18 cellular contexts compared by ENCODE assay signal in the genomic region with DNA sequence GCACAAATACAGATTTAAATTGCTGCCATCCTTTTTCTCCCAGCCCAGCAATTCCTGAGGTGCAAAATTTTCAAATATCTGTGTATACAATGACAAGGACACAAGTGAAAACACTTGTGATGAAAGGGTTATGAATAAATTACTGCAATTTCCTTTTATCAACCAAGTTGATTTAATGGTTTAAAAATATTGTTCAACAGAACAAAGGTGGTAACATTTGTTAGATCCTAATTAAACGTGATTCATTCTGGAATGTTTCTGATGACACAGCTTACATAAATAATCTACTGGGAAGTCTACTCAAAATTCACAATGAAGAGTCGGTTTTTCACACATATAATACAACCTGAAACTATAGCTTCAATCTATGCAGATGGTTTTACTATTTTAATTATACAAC. TPM values are rescaled to one million over a fixed set of nuclear protein-coding genes. Genes with fewer than 3 reads are reported as not detected.
DNase-seq lines count a peak whose midpoint lies in the region; ATAC-seq and TF ChIP-seq lines count a peak whose summit lies in the region.
"Had no signal": no experiment of that assay in that cellular context is flagged by ENCODE, and none has a peak within 500 bp of the region (broad histone marks: within the 10 kb centered on the region; RNA-seq: fewer than 3 reads in every experiment).

No MANE protein-coding gene starts in this region.

- no peak overlapping the region for H3K9ac ChIP-seq in Karpas-422 (ENCODE audit: low read length)
- H3K9ac ChIP-seq: neural progenitor cell had no signal

- H3K4me3 ChIP-seq in body of pancreas (no peak overlapping the region), right lobe of liver (no peak overlapping the region), Karpas-422 (ENCODE audit: low read length) (no peak overlapping the region)
- H3K4me3 ChIP-seq in naive thymus-derived CD4-positive, alpha-beta T cell (ENCODE audit: low read length), result no peak overlapping the region
- H3K4me3 ChIP-seq: heart left ventricle, neural progenitor cell, SJCRH30 had no signal

- TF ChIP-seq CTCF in body of pancreas (IDR thresholded peaks at IDR 0.05) (no peak), right lobe of liver (IDR thresholded peaks at IDR 0.05) (no peak)

- no peak overlapping the region for H3K4me2 ChIP-seq in Karpas-422 (ENCODE audit: low read depth, low read length, poor library complexity, severe bottlenecking)

- H3K4me1 Mint-ChIP-seq in naive thymus-derived CD4-positive, alpha-beta T cell, result peaks cover 19 to 58% (median 25%) of the 10 kb centered on the region in 7 donors

- H3K27me3 ChIP-seq in body of pancreas, result no peaks in the 10 kb centered on the region
- H3K27me3 ChIP-seq in right lobe of liver, result no peaks in the 10 kb centered on the region
- no peaks in the 10 kb centered on the region for H3K27me3 ChIP-seq in naive thymus-derived CD4-positive, alpha-beta T cell (ENCODE audit: control insufficient read depth in 2 of 2, insufficient read depth in 2 of 2, low read length in 2 of 2)
- H3K27me3 ChIP-seq in Karpas-422 (ENCODE audit: low read length), result no peaks in the 10 kb centered on the region
- H3K27me3 ChIP-seq: dorsolateral prefrontal cortex, heart left ventricle, neural progenitor cell, SJCRH30 had no signal

- no peak for TF ChIP-seq POLR2A in body of pancreas (IDR thresholded peaks at IDR 0.05)
- no peak for TF ChIP-seq POLR2A in right lobe of liver (IDR thresholded peaks at IDR 0.05)

- H3K9me3 ChIP-seq in body of pancreas, result no peaks in the 10 kb centered on the region
- H3K9me3 ChIP-seq in right lobe of liver, result no peaks in the 10 kb centered on the region
- H3K9me3 ChIP-seq in naive thymus-derived CD4-positive, alpha-beta T cell (ENCODE audit: control insufficient read depth in 2 of 3, low read length in 3 of 3), result no peaks in the 10 kb centered on the region
- H3K9me3 ChIP-seq in Karpas-422 (ENCODE audit: low read length), result no peaks in the 10 kb centered on the region
- H3K9me3 ChIP-seq: heart left ventricle, SJCRH30 had no signal

- H3K36me3 ChIP-seq in body of pancreas (replicated peaks in 1 of 2; ENCODE audit: insufficient read depth in 1 of 2, low read depth in 2 of 2) (no peaks in the 10 kb centered on the region), right lobe of liver (no peaks in the 10 kb centered on the region), Karpas-422 (ENCODE audit: insufficient read depth, low read length) (no peaks in the 10 kb centered on the region)
- H3K36me3 ChIP-seq in naive thymus-derived CD4-positive, alpha-beta T cell (ENCODE audit: control insufficient read depth in 2 of 3, insufficient read depth in 3 of 3, low read length in 3 of 3), result no peaks in the 10 kb centered on the region
- H3K36me3 ChIP-seq: heart left ventricle, neural progenitor cell had no signal

- no peak for ATAC-seq in body of pancreas
- ATAC-seq in right lobe of liver, result no peak
- no peak for ATAC-seq in esophagus mucosa
- ATAC-seq in naive thymus-derived CD4-positive, alpha-beta T cell, result no peak
- ATAC-seq: heart left ventricle; stimulated activated naive CD8-positive, alpha-beta T cell treated with anti-CD3 and anti-CD28 coated beads, Interleukin-15, Interleukin-2, amounts not matched to agents 100 U/mL and 50 U/mL, for 24 hours had no signal

- no peaks in the 10 kb centered on the region for H3K9me3 Mint-ChIP-seq in naive thymus-derived CD4-positive, alpha-beta T cell
- H3K9me3 Mint-ChIP-seq: CD4-positive, alpha-beta memory T cell; neural progenitor cell had no signal

- peaks cover 32% of the 10 kb centered on the region for H4K20me1 ChIP-seq in Karpas-422 (ENCODE audit: insufficient read depth, low read depth, low read length)

- H3K79me2 ChIP-seq in Karpas-422 (ENCODE audit: low read length), result no peaks in the 10 kb centered on the region

- peaks cover 0 to 5% (median 0%) of the 10 kb centered on the region in 5 donors for H3K36me3 Mint-ChIP-seq in naive thymus-derived CD4-positive, alpha-beta T cell
- H3K36me3 Mint-ChIP-seq: CD4-positive, alpha-beta memory T cell; neural progenitor cell had no signal

- H3K4me3 Mint-ChIP-seq in naive thymus-derived CD4-positive, alpha-beta T cell, result no peak overlapping the region
- H3K4me3 Mint-ChIP-seq: CD4-positive, alpha-beta memory T cell had no signal

- CTCF ChIA-PET in naive thymus-derived CD4-positive, alpha-beta T cell (lab: Charles Lee), result interaction anchor here (0.7 kb wide), 1 partner anchor 33 kb away, joined by 5 read pairs; no protein-coding TSS in a partner anchor

- WGBS in body of pancreas, 2 donors, result 17 to 20% methylated on average over 2 of the region's 2 CpGs
- 50% methylated on average over 2 of the region's 2 CpGs for WGBS in right lobe of liver (ENCODE audit: insufficient coverage, low coverage, low lambda C conversion rate, missing lambda C conversion rate)

- H3K27ac ChIP-seq in body of pancreas, result peak overlapping the region; percentile 27 to 95 (median 70)
- peak overlapping the region in 2 of 3 donors; percentile 4 to 31 for H3K27ac ChIP-seq in right lobe of liver
- no peak overlapping the region for H3K27ac ChIP-seq in naive thymus-derived CD4-positive, alpha-beta T cell (ENCODE audit: low read depth, low read length)
- no peak overlapping the region for H3K27ac ChIP-seq in Karpas-422 (ENCODE audit: low read length)
- H3K27ac ChIP-seq: neural progenitor cell, SJCRH30 had no signal

- no peaks in the 10 kb centered on the region for H3K27me3 Mint-ChIP-seq in naive thymus-derived CD4-positive, alpha-beta T cell
- H3K27me3 Mint-ChIP-seq: CD4-positive, alpha-beta memory T cell had no signal

- H3K27ac Mint-ChIP-seq in naive thymus-derived CD4-positive, alpha-beta T cell, result no peak overlapping the region
- H3K27ac Mint-ChIP-seq: CD4-positive, alpha-beta memory T cell; neural progenitor cell had no signal

- H3K4me1 ChIP-seq in body of pancreas, result peaks cover 81% of the 10 kb centered on the region
- H3K4me1 ChIP-seq in right lobe of liver, result peaks cover 0 to 66% (median 23%) of the 10 kb centered on the region in 4 donors
- H3K4me1 ChIP-seq in naive thymus-derived CD4-positive, alpha-beta T cell (ENCODE audit: control insufficient read depth in 2 of 2, insufficient read depth in 2 of 2, low read length in 2 of 2), result peaks cover 0 to 52% of the 10 kb centered on the region in 2 donors
- H3K4me1 ChIP-seq in Karpas-422 (ENCODE audit: low read length), result peaks cover 10% of the 10 kb centered on the region

- POLR2A ChIA-PET in naive thymus-derived CD4-positive, alpha-beta T cell (lab: Charles Lee), result no interaction called here

- intact Hi-C loops in body of pancreas (cut with DNase I), result no loop called here
- intact Hi-C loops in right lobe of liver (cut with DNase I), result no loop called here
- intact Hi-C loops in naive thymus-derived CD4-positive, alpha-beta T cell (cut with micrococcal nuclease), result no loop called here

- DNase-seq in A172 (ENCODE audit: low spot score) (peak; percentile 54), M059J (ENCODE audit: low read depth) (peak; percentile 56), body of pancreas (no peak), right lobe of liver (no peak), NCI-H2107 (lab: John Stamatoyannopoulos, UW) (no peak), Karpas-422 (no peak)
- DNase-seq in naive thymus-derived CD4-positive, alpha-beta T cell, result no peak
- DNase-seq: activated naive CD4-positive, alpha-beta T cell treated with Interleukin-2 at 50 U/mL for 16 hours; CD4-positive, alpha-beta memory T cell; HCEC 1CT; heart left ventricle; mesenchymal stem cell; NCI-H446; SJCRH30; stimulated activated naive CD8-positive, alpha-beta T cell treated with anti-CD3 and anti-CD28 coated beads, Interleukin-15, Interleukin-2, amounts not matched to agents 100 U/mL and 50 U/mL, for 24 hours had no signal

- no peak overlapping the region for H2AFZ ChIP-seq in Karpas-422 (ENCODE audit: low read length)
- H2AFZ ChIP-seq: neural progenitor cell had no signal

- no peaks in the 10 kb centered on the region for H3K9me2 ChIP-seq in Karpas-422 (replicated peaks; ENCODE audit: insufficient read depth, low read length)

RNA-seq across cellular contexts. Expression of a gene that starts 17.1 kb away (rescaled TPM):
- total RNA-seq in A172 (2014; rRNA removed; shearing (Covaris generic)), result 40.0 and 44.1 TPM in 2 replicates
- 30.2 and 46.0 TPM in 2 replicates for total RNA-seq in M059J (2014; rRNA removed; shearing (Covaris generic))
- 10 to 100 TPM in 1 of 2 donors, 1 to 10 TPM in 1; 9.3 to 12.2 TPM for total RNA-seq in body of pancreas
- 10 to 100 TPM in 5 of 6 experiments, 1 to 10 TPM in 1; 9.5 to 32.6 (median 15.5) TPM for total RNA-seq in right lobe of liver
- total RNA-seq in esophagus mucosa, result 31.3 TPM
- 10 to 100 TPM in 2 of 5 experiments, 1 to 10 TPM in 3; 3.3 to 23.1 (median 4.6) TPM for total RNA-seq in naive thymus-derived CD4-positive, alpha-beta T cell
- polyA plus RNA-seq in naive thymus-derived CD4-positive, alpha-beta T cell, result under 1 TPM; 0.14 to 0.37 TPM
- total RNA-seq in Karpas-422 (2014; rRNA removed; shearing (Covaris generic); ENCODE audit: low replicate concordance), result 2.6 and 3.7 TPM in 2 replicates

Comparison
In these comparisons a context has a peak if more than half of its experiments do, and no peak if none do; other contexts are left out.
1. DNase-seq: peak in A172 (single experiment) and M059J (single experiment); none in body of pancreas (0 of 4), right lobe of liver (0 of 3), NCI-H2107 (single experiment), naive thymus-derived CD4-positive, alpha-beta T cell (0 of 9) and Karpas-422 (single experiment).
2. H3K27ac ChIP-seq: peak in body of pancreas (4 of 4) and right lobe of liver (2 of 3); none in naive thymus-derived CD4-positive, alpha-beta T cell (single experiment) and Karpas-422 (single experiment).